In genomic region chr3:124520970-124521369, GRCh38 we compare ENCODE assay signal across 16 cellular contexts.
DNase-seq lines count a peak whose midpoint lies in the region; ATAC-seq and TF ChIP-seq lines count a peak whose summit lies in the region.
"Had no signal": no experiment of that assay in that cellular context is flagged by ENCODE, and none has a peak within 500 bp of the region (broad histone marks: within the 10 kb centered on the region; RNA-seq: fewer than 3 reads in every experiment).

No MANE protein-coding gene starts in this region.

- H3K23ac ChIP-seq in neuronal stem cell (ENCODE audit: low read depth, low read length, poor library complexity): peak overlapping the region; percentile 27

- no peaks in the 10 kb centered on the region for H3K36me3 ChIP-seq in neuronal stem cell (replicated peaks in 1 of 2; ENCODE audit: control insufficient read depth in 2 of 2, insufficient read depth in 2 of 2, low read length in 2 of 2)
- H3K36me3 ChIP-seq in CD8-positive, alpha-beta T cell (ENCODE audit: insufficient read depth, low read length): no peaks in the 10 kb centered on the region

- no peak overlapping the region for H3K4ac ChIP-seq in neuronal stem cell (ENCODE audit: low read length)

- H3K14ac ChIP-seq in neuronal stem cell (ENCODE audit: low read length): no peak overlapping the region

- H2AK5ac ChIP-seq in neuronal stem cell (ENCODE audit: low read depth, low read length): no peak overlapping the region

- H3K4me3 ChIP-seq in neuronal stem cell (ENCODE audit: low read length in 2 of 2): no peak overlapping the region
- H3K4me3 ChIP-seq in CD8-positive, alpha-beta T cell (ENCODE audit: low read depth, low read length): no peak overlapping the region
- H3K4me3 ChIP-seq: thoracic aorta had no signal

- no peak overlapping the region for H3K18ac ChIP-seq in neuronal stem cell (ENCODE audit: low read length)

- no CpG with 5 or more reads among the region's 5 CpGs for WGBS in neuronal stem cell (ENCODE audit: extremely low coverage in 2 of 2, insufficient read length in 2 of 2, insufficient replicate concordance in 1 of 2), 2 donors

- H4K8ac ChIP-seq in neuronal stem cell (ENCODE audit: low read depth, low read length): no peak overlapping the region

- intact Hi-C loops in CD8-positive, alpha-beta T cell (cut with DNase I, micrococcal nuclease): no loop called here

- CTCF ChIA-PET in CD8-positive, alpha-beta T cell (lab: Charles Lee): no interaction called here

- H2BK15ac ChIP-seq in neuronal stem cell (ENCODE audit: low read length): no peak overlapping the region

- no peak overlapping the region for H4K91ac ChIP-seq in neuronal stem cell (ENCODE audit: low read depth, low read length, poor library complexity)

- H3K27ac ChIP-seq in VCaP: peak overlapping the region; percentile 52; the same call in 1 of the 2 replicates
- H3K27ac ChIP-seq in neuronal stem cell (replicated peaks; ENCODE audit: low read length): no peak overlapping the region
- H3K27ac ChIP-seq in CD8-positive, alpha-beta T cell (ENCODE audit: low read depth, low read length): no peak overlapping the region
- H3K27ac ChIP-seq: thoracic aorta had no signal

- TF ChIP-seq CTCF in VCaP (conservative IDR thresholded peaks at IDR 0.05): no peak
- TF ChIP-seq CTCF in CD8-positive, alpha-beta T cell (IDR thresholded peaks at IDR 0.05): no peak

- no peak overlapping the region for H2BK12ac ChIP-seq in neuronal stem cell (ENCODE audit: low read length)

- DNase-seq in HCEC 1CT: peak; percentile 1
- peak; percentile 74 to 94 for DNase-seq in NCI-H2081 (lab: John Stamatoyannopoulos, UW)
- no peak for DNase-seq in neuronal stem cell (ENCODE audit: low spot score)
- DNase-seq in CD8-positive, alpha-beta T cell: no peak
- DNase-seq in activated naive CD8-positive, alpha-beta T cell treated with anti-CD3 and anti-CD28 coated beads, Interleukin-2, amount 50 U/mL, for 24 hours: no peak
- no peak for DNase-seq in NCI-H1048 (lab: John Stamatoyannopoulos, UW)
- DNase-seq in medulla oblongata (ENCODE audit: extremely low spot score): no peak
- DNase-seq: activated CD4-positive, alpha-beta T cell treated with anti-CD3 and anti-CD28 coated beads, Interleukin-2, amount 10 ng/mL, durations not matched to agents 7 days and 5 days; CD4-positive, alpha-beta T cell; effector memory CD4-positive, alpha-beta T cell; left cardiac atrium; T-cell had no signal

- H3K4me1 Mint-ChIP-seq in CD8-positive, alpha-beta T cell (ENCODE audit: low read depth): no peaks in the 10 kb centered on the region
- H3K4me1 Mint-ChIP-seq in activated naive CD8-positive, alpha-beta T cell treated with anti-CD3 and anti-CD28 coated beads, Interleukin-2, amount 50 U/mL, for 24 hours: no peaks in the 10 kb centered on the region
- H3K4me1 Mint-ChIP-seq: activated CD4-positive, alpha-beta T cell treated with anti-CD3 and anti-CD28 coated beads, Interleukin-2, amount 10 ng/mL, durations not matched to agents 7 days and 5 days; neural crest cell; T-cell had no signal

- no peak overlapping the region for H2AFZ ChIP-seq in neuronal stem cell (ENCODE audit: low read length)

- no peaks in the 10 kb centered on the region for H3K79me1 ChIP-seq in neuronal stem cell (ENCODE audit: low read depth, low read length)

- no peak overlapping the region for H2BK120ac ChIP-seq in neuronal stem cell (ENCODE audit: low read depth, low read length)

- H3K36me3 Mint-ChIP-seq in CD8-positive, alpha-beta T cell: no peaks in the 10 kb centered on the region
- no peaks in the 10 kb centered on the region for H3K36me3 Mint-ChIP-seq in activated naive CD8-positive, alpha-beta T cell treated with anti-CD3 and anti-CD28 coated beads, Interleukin-2, amount 50 U/mL, for 24 hours (ENCODE audit: low read depth)
- H3K36me3 Mint-ChIP-seq: T-cell had no signal

- no peak overlapping the region for H3K4me2 ChIP-seq in neuronal stem cell (ENCODE audit: insufficient read depth, low read length, poor library complexity, severe bottlenecking)

- H3K27me3 ChIP-seq in neuronal stem cell (ENCODE audit: control insufficient read depth in 3 of 3, insufficient read depth in 3 of 3, low read depth in 1 of 3, low read length in 3 of 3): no peaks in the 10 kb centered on the region
- no peaks in the 10 kb centered on the region for H3K27me3 ChIP-seq in CD8-positive, alpha-beta T cell (ENCODE audit: insufficient read depth, low read length)

- no peak overlapping the region for H3K27ac Mint-ChIP-seq in CD8-positive, alpha-beta T cell
- no peak overlapping the region for H3K27ac Mint-ChIP-seq in activated naive CD8-positive, alpha-beta T cell treated with anti-CD3 and anti-CD28 coated beads, Interleukin-2, amount 50 U/mL, for 24 hours
- H3K27ac Mint-ChIP-seq: activated CD4-positive, alpha-beta T cell treated with anti-CD3 and anti-CD28 coated beads, Interleukin-2, amount 10 ng/mL, durations not matched to agents 7 days and 5 days; activated T-helper 1 cell treated with anti-CD3 and anti-CD28 coated beads, Interleukin-12 subunit alpha, Interleukin-12 subunit beta, Interleukin-2, Interleukin-4 antibody, amounts not matched to agents 30 ng/mL and 10 ng/mL and 1 ng/mL, durations not matched to agents 14 hours and 24 hours and 36 hours; CD4-positive, alpha-beta T cell; T-cell had no signal

- no peaks in the 10 kb centered on the region for H3K9me3 ChIP-seq in neuronal stem cell (replicated peaks in 1 of 2; ENCODE audit: control insufficient read depth in 2 of 2, insufficient read depth in 1 of 2, low read depth in 1 of 2, low read length in 2 of 2)
- no peaks in the 10 kb centered on the region for H3K9me3 ChIP-seq in CD8-positive, alpha-beta T cell (ENCODE audit: low read length)
- H3K9me3 ChIP-seq: thoracic aorta had no signal

- no peak for ATAC-seq in CD8-positive, alpha-beta T cell
- no peak for ATAC-seq in activated naive CD8-positive, alpha-beta T cell treated with anti-CD3 and anti-CD28 coated beads, Interleukin-2, amount 50 U/mL, for 24 hours
- ATAC-seq: left cardiac atrium, T-cell had no signal

- no peaks in the 10 kb centered on the region for H3K9me3 Mint-ChIP-seq in CD8-positive, alpha-beta T cell
- H3K9me3 Mint-ChIP-seq in activated naive CD8-positive, alpha-beta T cell treated with anti-CD3 and anti-CD28 coated beads, Interleukin-2, amount 50 U/mL, for 24 hours: no peaks in the 10 kb centered on the region
- H3K9me3 Mint-ChIP-seq: activated CD4-positive, alpha-beta T cell treated with anti-CD3 and anti-CD28 coated beads, Interleukin-2, amount 10 ng/mL, durations not matched to agents 7 days and 5 days; activated T-helper 1 cell treated with anti-CD3 and anti-CD28 coated beads, Interleukin-12 subunit alpha, Interleukin-12 subunit beta, Interleukin-2, Interleukin-4 antibody, amounts not matched to agents 30 ng/mL and 10 ng/mL and 1 ng/mL, durations not matched to agents 14 hours and 24 hours and 36 hours; CD4-positive, alpha-beta T cell; T-cell had no signal

- POLR2A ChIA-PET in CD8-positive, alpha-beta T cell (lab: Charles Lee): no interaction called here

- no peaks in the 10 kb centered on the region for H3K4me1 ChIP-seq in neuronal stem cell (ENCODE audit: control insufficient read depth in 2 of 2, insufficient read depth in 1 of 2, low read depth in 1 of 2, low read length in 2 of 2)
- no peaks in the 10 kb centered on the region for H3K4me1 ChIP-seq in CD8-positive, alpha-beta T cell (ENCODE audit: insufficient read depth, low read length)

- no peak overlapping the region for H2BK5ac ChIP-seq in neuronal stem cell (ENCODE audit: low read length)

- H3K27me3 Mint-ChIP-seq in CD8-positive, alpha-beta T cell (ENCODE audit: low read depth): peaks cover 7% of the 10 kb centered on the region
- H3K27me3 Mint-ChIP-seq in activated naive CD8-positive, alpha-beta T cell treated with anti-CD3 and anti-CD28 coated beads, Interleukin-2, amount 50 U/mL, for 24 hours: peaks cover 17% of the 10 kb centered on the region

- H3K9ac ChIP-seq in neuronal stem cell (ENCODE audit: low read depth, low read length, poor library complexity): no peak overlapping the region

- H3K4me3 Mint-ChIP-seq in CD8-positive, alpha-beta T cell: no peak overlapping the region
- no peak overlapping the region for H3K4me3 Mint-ChIP-seq in activated naive CD8-positive, alpha-beta T cell treated with anti-CD3 and anti-CD28 coated beads, Interleukin-2, amount 50 U/mL, for 24 hours
- H3K4me3 Mint-ChIP-seq: activated CD4-positive, alpha-beta T cell treated with anti-CD3 and anti-CD28 coated beads, Interleukin-2, amount 10 ng/mL, durations not matched to agents 7 days and 5 days; activated T-helper 1 cell treated with anti-CD3 and anti-CD28 coated beads, Interleukin-12 subunit alpha, Interleukin-12 subunit beta, Interleukin-2, Interleukin-4 antibody, amounts not matched to agents 30 ng/mL and 10 ng/mL and 1 ng/mL, durations not matched to agents 14 hours and 24 hours and 36 hours; CD4-positive, alpha-beta T cell; neural crest cell; T-cell had no signal

Comparison
In these comparisons a context has a peak if more than half of its experiments do, and no peak if none do; other contexts are left out.
1. DNase-seq: peak in HCEC 1CT (single experiment) and NCI-H2081 (2 of 2); none in neuronal stem cell (single experiment), CD8-positive, alpha-beta T cell (0 of 7), activated naive CD8-positive, alpha-beta T cell treated with anti-CD3 and anti-CD28 coated beads, Interleukin-2, amount 50 U/mL, for 24 hours (single experiment), NCI-H1048 (single experiment) and medulla oblongata (single experiment).